19 cellular contexts compared by ENCODE assay signal in genomic region chr12:62629413-62629812, GRCh38.
DNase-seq lines count a peak whose midpoint lies in the region; ATAC-seq and TF ChIP-seq lines count a peak whose summit lies in the region.
"Had no signal": no experiment of that assay in that cellular context is flagged by ENCODE, and none has a peak within 500 bp of the region (broad histone marks: within the 10 kb centered on the region; RNA-seq: fewer than 3 reads in every experiment).

No MANE protein-coding gene starts in this region.

- peak overlapping the region; percentile 45 for H3K27ac Mint-ChIP-seq in activated T-cell treated with anti-CD3 and anti-CD28 coated beads, Interleukin-2, amount 50 U/mL, for 72 hours
- H3K27ac Mint-ChIP-seq in naive thymus-derived CD8-positive, alpha-beta T cell: no peak overlapping the region
- H3K27ac Mint-ChIP-seq: CD4-positive, alpha-beta memory T cell had no signal

- H3K27me3 Mint-ChIP-seq in activated T-cell treated with anti-CD3 and anti-CD28 coated beads, Interleukin-2, amount 50 U/mL, for 72 hours (ENCODE audit: low read depth): peaks cover 75% of the 10 kb centered on the region
- H3K27me3 Mint-ChIP-seq in naive thymus-derived CD8-positive, alpha-beta T cell: peaks cover 37 to 65% (median 51%) of the 10 kb centered on the region in 5 donors

- H3K4me3 Mint-ChIP-seq in activated T-cell treated with anti-CD3 and anti-CD28 coated beads, Interleukin-2, amount 50 U/mL, for 72 hours: no peak overlapping the region
- H3K4me3 Mint-ChIP-seq in naive thymus-derived CD8-positive, alpha-beta T cell: no peak overlapping the region
- H3K4me3 Mint-ChIP-seq: CD4-positive, alpha-beta memory T cell had no signal

- H3K27me3 ChIP-seq in NT2/D1 (ENCODE audit: insufficient read depth, insufficient read length): no peaks in the 10 kb centered on the region
- peaks cover 51% of the 10 kb centered on the region for H3K27me3 ChIP-seq in iPS-18a (ENCODE audit: control insufficient read depth, insufficient read depth, low read length)
- H3K27me3 ChIP-seq: MG63 had no signal

- H3K4me1 ChIP-seq in NT2/D1 (ENCODE audit: insufficient read depth, insufficient read length) (peaks cover 14% of the 10 kb centered on the region), iPS-18a (ENCODE audit: control insufficient read depth, low read depth, low read length) (peaks cover 40% of the 10 kb centered on the region)

- in situ Hi-C loops in GM13977 (cut with MboI; ENCODE audit: low pct_unique_long_range_greater_than_20kb, low sequenced_read_pairs, unreplicated experiment): no loop called here

- H3K36me3 ChIP-seq in NT2/D1 (ENCODE audit: insufficient read depth, insufficient read length, low read length) (no peaks in the 10 kb centered on the region), iPS-18a (ENCODE audit: control insufficient read depth, low read depth, low read length) (no peaks in the 10 kb centered on the region)
- H3K36me3 ChIP-seq: MG63 had no signal

- H3K4me1 Mint-ChIP-seq in activated T-cell treated with anti-CD3 and anti-CD28 coated beads, Interleukin-2, amount 50 U/mL, for 72 hours (ENCODE audit: low read depth): peaks cover 9% of the 10 kb centered on the region
- H3K4me1 Mint-ChIP-seq in naive thymus-derived CD8-positive, alpha-beta T cell: peaks cover 4 to 16% (median 14%) of the 10 kb centered on the region in 4 donors

- no peak for ATAC-seq in activated T-cell treated with anti-CD3 and anti-CD28 coated beads, Interleukin-2, amount 50 U/mL, for 72 hours (replicated peaks in 1 of 2)
- no peak for ATAC-seq in HG02852 (IDR thresholded peaks at IDR 0.05; ENCODE audit: unreplicated experiment)
- ATAC-seq in naive thymus-derived CD8-positive, alpha-beta T cell: no peak

- H3K9ac ChIP-seq in NT2/D1 (ENCODE audit: insufficient read length, low read depth) (no peak overlapping the region), iPS-18a (ENCODE audit: low read length) (no peak overlapping the region)

- no peak overlapping the region for H3K27ac ChIP-seq in iPS-18a (ENCODE audit: low read length)
- H3K27ac ChIP-seq: SK-N-MC had no signal

- H3K9me3 ChIP-seq in NT2/D1 (ENCODE audit: insufficient read depth, low read length): no peaks in the 10 kb centered on the region
- no peaks in the 10 kb centered on the region for H3K9me3 ChIP-seq in iPS-18a (ENCODE audit: control insufficient read depth, low read depth, low read length)
- H3K9me3 ChIP-seq: MG63 had no signal

- no peak for TF ChIP-seq CTCF in GM13977 (IDR thresholded peaks at IDR 0.05; ENCODE audit: extremely low read depth, insufficient read depth, missing control alignments)

- peaks cover 0 to 1% of the 10 kb centered on the region in 2 donors for H3K36me3 Mint-ChIP-seq in activated T-cell treated with anti-CD3 and anti-CD28 coated beads, Interleukin-2, amount 50 U/mL, for 72 hours (ENCODE audit: insufficient read depth in 2 of 2)
- H3K36me3 Mint-ChIP-seq in naive thymus-derived CD8-positive, alpha-beta T cell: peaks cover 0 to 13% (median 0%) of the 10 kb centered on the region in 3 donors
- H3K36me3 Mint-ChIP-seq: CD4-positive, alpha-beta memory T cell had no signal

- no peaks in the 10 kb centered on the region for H3K9me3 Mint-ChIP-seq in activated T-cell treated with anti-CD3 and anti-CD28 coated beads, Interleukin-2, amount 50 U/mL, for 72 hours
- H3K9me3 Mint-ChIP-seq in naive thymus-derived CD8-positive, alpha-beta T cell: no peaks in the 10 kb centered on the region
- H3K9me3 Mint-ChIP-seq: CD4-positive, alpha-beta memory T cell had no signal

- POLR2A ChIA-PET in naive thymus-derived CD8-positive, alpha-beta T cell (lab: Charles Lee): no interaction called here

- no peak for DNase-seq in activated T-cell treated with anti-CD3 and anti-CD28 coated beads, Interleukin-2, amount 50 U/mL, for 72 hours
- DNase-seq in activated T-cell treated with anti-CD3 and anti-CD28 coated beads, Interleukin-2, amount 50 U/mL, for 48 hours: no peak
- DNase-seq in NT2/D1 (ENCODE audit: low read depth, low spot score) (peak; percentile 59), NOMO-1 treated with dmso at 0.1 percent for 144 hours (lab: John Stamatoyannopoulos, UW; ENCODE audit: unreplicated experiment) (no peak), GM13977 (ENCODE audit: low spot score) (no peak)
- no peak for DNase-seq in naive thymus-derived CD8-positive, alpha-beta T cell
- DNase-seq: CD4-positive, alpha-beta memory T cell; DMS79; IMR-90; Karpas-422; MG63; NCI-H1092 treated with DMSO at 0.1 percent for 48 hours; NCI-H2171; NCI-H446 treated with DMSO at 0.1 percent for 48 hours; NCI-H774; Right ventricle myocardium superior had no signal

- no peak overlapping the region for H3K4me3 ChIP-seq in NT2/D1 (ENCODE audit: insufficient read length, low read depth)
- H3K4me3 ChIP-seq in iPS-18a (ENCODE audit: low read length): peak overlapping the region; percentile 2
- H3K4me3 ChIP-seq: MG63, SK-N-MC had no signal
